Comparison of ENCODE assay signal across 9 cellular contexts in the genomic region with DNA sequence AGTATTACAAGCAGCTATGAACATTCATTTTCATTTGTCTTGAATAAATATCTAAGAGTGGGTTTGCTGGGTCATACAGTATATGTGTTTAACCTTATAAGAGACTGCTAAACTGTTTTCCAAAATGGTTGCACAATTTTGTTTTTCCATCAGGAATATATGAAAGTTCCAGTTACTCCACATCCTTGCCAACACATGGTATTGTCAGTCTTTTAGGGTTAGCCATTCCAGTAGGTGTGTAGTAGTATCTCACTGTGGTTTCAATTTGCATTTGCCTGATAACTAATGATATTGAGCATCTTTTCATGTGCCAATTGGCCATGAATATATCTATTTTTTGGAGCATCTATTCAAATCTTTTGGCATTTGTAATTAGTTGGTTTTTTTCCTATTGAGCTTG. TPM values are rescaled to one million over a fixed set of nuclear protein-coding genes. Genes with fewer than 3 reads are reported as not detected.
"Had no signal": no experiment of that assay in that cellular context is flagged by ENCODE, and none has a peak within 500 bp of the region (broad histone marks: within the 10 kb centered on the region; RNA-seq: fewer than 3 reads in every experiment).

No MANE protein-coding gene starts in this region.

- H3K4me3 Mint-ChIP-seq: GM23338, H9 had no signal

- H3K27ac ChIP-seq: KMS-11 had no signal

- FAIRE-seq: H1, H54, HTR-8/SVneo had no signal

- H3K4me2 ChIP-seq: GM23338, KMS-11 had no signal

- ATAC-seq: GM23338 had no signal

- H3K4me1 Mint-ChIP-seq: GM23338, H9 had no signal

- H3K9ac ChIP-seq: KMS-11 had no signal

- H3K4me3 ChIP-seq: GM23338 had no signal

- H3K27ac Mint-ChIP-seq: GM23338, H9 had no signal

- H2AFZ ChIP-seq: GM23338 had no signal

- DNase-seq: H9, HCEC 1CT, KBM-7 had no signal

RNA-seq across cellular contexts. Expression of gene CCDC83, which starts 7.7 kb away (rescaled TPM):
- total RNA-seq: GM23338, H1, H9, HT-29 had no signal
- polyA plus RNA-seq: GM23338, H1 had no signal
